In the genomic region with DNA sequence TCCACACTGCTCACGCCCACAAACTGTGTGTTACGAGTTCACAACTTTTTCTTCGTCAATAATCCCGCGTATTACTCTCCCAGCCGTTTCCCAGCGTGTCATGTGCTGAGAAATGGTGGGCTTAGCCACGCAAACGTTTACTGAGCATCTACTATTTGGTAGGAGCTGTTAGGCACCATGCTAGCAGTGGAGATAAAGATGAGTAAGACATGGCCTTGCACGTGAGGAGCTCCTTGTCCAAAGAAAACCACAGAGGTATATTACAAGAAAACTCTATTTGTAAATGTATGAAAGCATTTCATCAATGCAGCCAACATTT, we compare ENCODE assay signal across 8 cellular contexts. TPM values are rescaled to one million over a fixed set of nuclear protein-coding genes. Genes with fewer than 3 reads are reported as not detected.
DNase-seq lines count a peak whose midpoint lies in the region; ATAC-seq and TF ChIP-seq lines count a peak whose summit lies in the region.

No MANE protein-coding gene starts in this region.

- no peaks in the 10 kb centered on the region for H3K27me3 Mint-ChIP-seq in activated T-cell treated with anti-CD3 and anti-CD28 coated beads, Interleukin-2, amount 50 U/mL, for 72 hours (ENCODE audit: low read depth)

- H3K27ac Mint-ChIP-seq in activated T-cell treated with anti-CD3 and anti-CD28 coated beads, Interleukin-2, amount 50 U/mL, for 72 hours: peak overlapping the region; percentile 98

- peak overlapping the region; percentile 86 to 94 for H3K4me3 Mint-ChIP-seq in activated T-cell treated with anti-CD3 and anti-CD28 coated beads, Interleukin-2, amount 50 U/mL, for 72 hours

- H3K9me3 ChIP-seq in adrenal gland (replicated peaks in 1 of 3): no peaks in the 10 kb centered on the region
- no peaks in the 10 kb centered on the region for H3K9me3 ChIP-seq in left lung
- H3K9me3 ChIP-seq in tibial artery: no peaks in the 10 kb centered on the region

- peak overlapping the region; percentile 88 to 96 (median 93) for H3K27ac ChIP-seq in adrenal gland
- H3K27ac ChIP-seq in left lung: peak overlapping the region; percentile 98
- peak overlapping the region; percentile 91 to 93 for H3K27ac ChIP-seq in tibial artery

- peaks cover 32% of the 10 kb centered on the region for H3K4me1 Mint-ChIP-seq in activated T-cell treated with anti-CD3 and anti-CD28 coated beads, Interleukin-2, amount 50 U/mL, for 72 hours (ENCODE audit: low read depth)

- peaks cover 0 to 12% of the 10 kb centered on the region in 2 donors for H3K36me3 ChIP-seq in adrenal gland (replicated peaks in 1 of 2)
- peaks cover 0 to 13% of the 10 kb centered on the region in 2 donors for H3K36me3 ChIP-seq in left lung
- H3K36me3 ChIP-seq in tibial artery: peaks cover 13 to 21% (median 15%) of the 10 kb centered on the region in 3 donors

- peak overlapping the region in 3 of 4 donors; percentile 24 to 89 (median 62) for H3K4me3 ChIP-seq in adrenal gland
- peak overlapping the region; percentile 75 to 87 for H3K4me3 ChIP-seq in left lung
- H3K4me3 ChIP-seq in tibial artery: peak overlapping the region; percentile 77 to 78

- peaks cover 8 to 12% of the 10 kb centered on the region in 2 donors for H3K36me3 Mint-ChIP-seq in activated T-cell treated with anti-CD3 and anti-CD28 coated beads, Interleukin-2, amount 50 U/mL, for 72 hours (ENCODE audit: insufficient read depth in 2 of 2)

- WGBS in adrenal gland, 4 donors: 13 to 30% (median 20%) methylated on average over 10 of the region's 10 CpGs

- TF ChIP-seq CTCF in adrenal gland (IDR thresholded peaks at IDR 0.05) (no peak), left lung (IDR thresholded peaks at IDR 0.05) (no peak), tibial artery (IDR thresholded peaks at IDR 0.05) (no peak)

- H3K9me3 Mint-ChIP-seq in activated T-cell treated with anti-CD3 and anti-CD28 coated beads, Interleukin-2, amount 50 U/mL, for 72 hours: no peaks in the 10 kb centered on the region

- ATAC-seq in activated T-cell treated with anti-CD3 and anti-CD28 coated beads, Interleukin-2, amount 50 U/mL, for 72 hours (replicated peaks in 1 of 2): no peak
- no peak for ATAC-seq in left lung
- ATAC-seq in GM21447 (IDR thresholded peaks at IDR 0.05; ENCODE audit: unreplicated experiment): no peak
- ATAC-seq in HG03442 (IDR thresholded peaks at IDR 0.05; ENCODE audit: unreplicated experiment): no peak

- H3K4me1 ChIP-seq in adrenal gland (replicated peaks in 1 of 2) (peaks cover 4 to 19% of the 10 kb centered on the region in 2 donors), left lung (peaks cover 6 to 32% of the 10 kb centered on the region in 2 donors), tibial artery (peaks cover 0 to 20% (median 14%) of the 10 kb centered on the region in 4 donors)

- H3K27me3 ChIP-seq in adrenal gland (no peaks in the 10 kb centered on the region), left lung (no peaks in the 10 kb centered on the region), tibial artery (no peaks in the 10 kb centered on the region)

- TF ChIP-seq POLR2A in adrenal gland (IDR thresholded peaks at IDR 0.05): no peak

- intact Hi-C loops in adrenal gland (cut with DNase I) (no loop called here), left lung (cut with DNase I) (no loop called here), tibial artery (cut with DNase I; ENCODE audit: low total_unique reads) (no loop called here)

- peak in 1 of 2 donors; percentile 4 for DNase-seq in activated T-cell treated with anti-CD3 and anti-CD28 coated beads, Interleukin-2, amount 50 U/mL, for 72 hours
- no peak for DNase-seq in activated T-cell treated with anti-CD3 and anti-CD28 coated beads, Interleukin-2, amount 50 U/mL, for 48 hours
- no peak for DNase-seq in adrenal gland
- DNase-seq in left lung: no peak
- no peak for DNase-seq in tibial artery
- DNase-seq in HPDE6-E6E7 (ENCODE audit: extremely low spot score): no peak

RNA-seq across cellular contexts. Expression of gene TMEM128, which starts 0.8 kb away (rescaled TPM):
- total RNA-seq in activated T-cell treated with anti-CD3 and anti-CD28 coated beads, Interleukin-2, amount 50 U/mL, for 72 hours: 10 to 100 TPM; 26.2 to 31.2 TPM
- total RNA-seq in adrenal gland: 10 to 100 TPM; 15.3 to 30.0 (median 28.8) TPM
- 10 to 100 TPM; 14.6 to 33.2 (median 23.0) TPM for polyA plus RNA-seq in adrenal gland
- 10 to 100 TPM; 18.5 to 21.9 TPM for total RNA-seq in left lung

RNA-seq across cellular contexts. Expression of gene OTOP1, which starts 22.1 kb away (rescaled TPM):
- total RNA-seq in activated T-cell treated with anti-CD3 and anti-CD28 coated beads, Interleukin-2, amount 50 U/mL, for 72 hours: not detected
- not detected for total RNA-seq in adrenal gland
- polyA plus RNA-seq in adrenal gland: not detected
- not detected for total RNA-seq in left lung

RNA-seq across cellular contexts. Expression of gene LYAR, which starts 41.1 kb away (rescaled TPM):
- total RNA-seq in activated T-cell treated with anti-CD3 and anti-CD28 coated beads, Interleukin-2, amount 50 U/mL, for 72 hours: 10 to 100 TPM; 25.5 to 41.0 TPM
- 10 to 100 TPM in 2 of 8 donors, 1 to 10 TPM in 6; 5.1 to 13.8 (median 7.6) TPM for total RNA-seq in adrenal gland
- polyA plus RNA-seq in adrenal gland: 10 to 100 TPM; 10.1 to 30.1 (median 19.5) TPM
- total RNA-seq in left lung: 10 to 100 TPM in 1 of 2 donors, 1 to 10 TPM in 1; 9.7 to 20.4 TPM

RNA-seq across cellular contexts. Expression of gene ZBTB49, which starts 41.2 kb away (rescaled TPM):
- 1 to 10 TPM; 6.4 to 8.2 TPM for total RNA-seq in activated T-cell treated with anti-CD3 and anti-CD28 coated beads, Interleukin-2, amount 50 U/mL, for 72 hours
- total RNA-seq in adrenal gland (1 to 10 TPM; 3.3 to 7.2 (median 5.1) TPM), left lung (1 to 10 TPM; 4.8 to 5.3 TPM)
- polyA plus RNA-seq in adrenal gland: 1 to 10 TPM; 3.3 to 4.9 (median 4.4) TPM
